ENCODE assay signal across 30 cellular contexts in the genomic region with DNA sequence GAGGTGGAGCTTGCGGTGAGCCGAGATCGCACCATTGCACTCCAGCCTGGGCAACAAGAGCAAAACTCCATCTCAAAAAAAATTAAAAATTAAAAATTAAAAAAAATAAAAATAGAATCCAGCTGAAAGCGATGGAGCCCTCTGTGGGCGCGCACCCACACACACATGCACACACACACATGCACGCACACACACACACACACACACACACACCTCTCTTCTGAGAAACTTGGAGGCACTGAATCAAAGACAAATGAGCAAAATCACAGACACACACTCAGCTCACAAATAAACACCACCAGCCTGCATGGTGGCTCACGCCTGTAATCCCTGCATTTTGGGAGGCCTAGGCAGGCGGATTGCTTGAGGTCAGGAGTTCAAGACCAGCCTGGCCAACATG. TPM values are rescaled to one million over a fixed set of nuclear protein-coding genes. Genes with fewer than 3 reads are reported as not detected.
"Had no signal": no experiment of that assay in that cellular context is flagged by ENCODE, and none has a peak within 500 bp of the region (broad histone marks: within the 10 kb centered on the region; RNA-seq: fewer than 3 reads in every experiment).

No MANE protein-coding gene starts in this region.

- H3K27me3 ChIP-seq: testis, thyroid gland, upper lobe of left lung, vagina had no signal

- H3K27ac ChIP-seq: stomach, suprapubic skin, testis, thoracic aorta, thyroid gland, tibial artery, tibial nerve, transverse colon, upper lobe of left lung, upper lobe of right lung, uterus, vagina had no signal

- H3K9me3 ChIP-seq: stomach, suprapubic skin, testis, thoracic aorta, thyroid gland, tibial artery, tibial nerve, transverse colon, upper lobe of left lung, upper lobe of right lung, uterus, vagina had no signal

- DNase-seq: stimulated activated CD4-positive, alpha-beta T cell treated with anti-CD3 and anti-CD28 coated beads, Interleukin-2, amount 100 ng/mL, for 48 hours; stimulated activated CD4-positive, alpha-beta T cell treated with anti-CD3 and anti-CD28 coated beads, Interleukin-4, amount 100 ng/mL, for 1 hour; stimulated activated CD4-positive, alpha-beta T cell treated with anti-CD3 and anti-CD28 coated beads, Interleukin-4, amount 100 ng/mL, for 24 hours; stimulated activated CD4-positive, alpha-beta T cell treated with anti-CD3 and anti-CD28 coated beads, Interleukin-4, amount 100 ng/mL, for 4 hours; stimulated activated CD8-positive, alpha-beta memory T cell treated with anti-CD3 and anti-CD28 coated beads, Interleukin-4, amount 100 ng/mL, for 48 hours; stimulated activated naive B cell treated with anti-CD40 and anti-IgM and Interleukin-4, amounts not matched to agents 10 μg/mL and 1 μg/mL and 100 μg/mL, for 72 hours; stimulated activated naive CD4-positive, alpha-beta T cell; stimulated activated naive CD4-positive, alpha-beta T cell treated with Interleukin-2 at 50 U/mL for 16 hours; stimulated activated naive CD8-positive, alpha-beta T cell treated with anti-CD3 and anti-CD28 coated beads, Interleukin-15, amount 100 ng/mL, for 72 hours; stimulated activated naive CD8-positive, alpha-beta T cell treated with anti-CD3 and anti-CD28 coated beads, Interleukin-15, Interleukin-2, amounts not matched to agents 100 U/mL and 50 U/mL, for 24 hours; stomach; substantia nigra; testis; thyroid gland; tibial artery; transverse colon; trophoblast cell; upper lobe of left lung; upper lobe of right lung; uterus had no signal

- H3K4me3 ChIP-seq: stomach, suprapubic skin, testis, thoracic aorta, thyroid gland, tibial artery, tibial nerve, transverse colon, upper lobe of left lung, upper lobe of right lung, uterus, vagina had no signal

- H3K4me1 ChIP-seq: testis, thyroid gland, tibial artery, tibial nerve, transverse colon, upper lobe of left lung, upper lobe of right lung, uterus, vagina had no signal

- ATAC-seq: stimulated activated effector memory CD8-positive, alpha-beta T cell treated with anti-CD3 and anti-CD28 coated beads, Interleukin-12 subunit alpha, Interleukin-12 subunit beta, amount 100 ng/mL, for 72 hours; stimulated activated memory B cell treated with anti-CD40 and anti-IgM and Interleukin-4, amounts not matched to agents 10 μg/mL and 1 μg/mL and 100 μg/mL, for 72 hours; stimulated activated naive B cell treated with anti-CD40 and anti-IgM and Interleukin-4, amounts not matched to agents 10 μg/mL and 1 μg/mL and 100 μg/mL, for 72 hours; stimulated activated naive CD8-positive, alpha-beta T cell treated with anti-CD3 and anti-CD28 coated beads, Interleukin-15, amount 100 ng/mL, for 72 hours; stimulated activated naive CD8-positive, alpha-beta T cell treated with anti-CD3 and anti-CD28 coated beads, Interleukin-15, Interleukin-2, amounts not matched to agents 100 U/mL and 50 U/mL, for 24 hours; upper lobe of right lung had no signal

- H3K36me3 ChIP-seq: stomach, suprapubic skin, thoracic aorta, thyroid gland, tibial artery, tibial nerve, transverse colon, upper lobe of left lung, upper lobe of right lung, uterus, vagina had no signal

RNA-seq across cellular contexts. Expression of a gene that starts 9.6 kb away (rescaled TPM):
- total RNA-seq: thoracic aorta, thyroid gland, tibial nerve, upper lobe of left lung, upper lobe of right lung, uterus had no signal

RNA-seq across cellular contexts. Expression of a gene that starts 20.0 kb away (rescaled TPM):
- total RNA-seq: subcutaneous adipose tissue, thoracic aorta, thyroid gland, upper lobe of right lung had no signal

RNA-seq across cellular contexts. Expression of a gene that starts 21.0 kb away (rescaled TPM):
- total RNA-seq: temporal lobe, thoracic aorta, thyroid gland, tibial nerve, upper lobe of left lung, upper lobe of right lung, ureter, urinary bladder, vagina had no signal
- polyA plus RNA-seq: urinary bladder had no signal

RNA-seq across cellular contexts. Expression of a gene that starts 32.7 kb away (rescaled TPM):
- total RNA-seq: subcutaneous adipose tissue, temporal lobe, thoracic aorta, thyroid gland, tibial nerve, upper lobe of left lung, upper lobe of right lung, ureter, urinary bladder, uterus had no signal
- polyA plus RNA-seq: urinary bladder had no signal
